ENCODE assay signal across 32 cellular contexts in genomic region chr11:94729352-94729751, GRCh38.
"Had no signal": no experiment of that assay in that cellular context is flagged by ENCODE, and none has a peak within 500 bp of the region (broad histone marks: within the 10 kb centered on the region; RNA-seq: fewer than 3 reads in every experiment).

No MANE protein-coding gene starts in this region.

- ATAC-seq: activated CD8-positive, alpha-beta memory T cell treated with anti-CD3 and anti-CD28 coated beads, Interleukin-2, amount 10 ng/mL, durations not matched to agents 7 days and 5 days; activated naive CD8-positive, alpha-beta T cell treated with anti-CD3 and anti-CD28 coated beads, Interleukin-2, amount 50 U/mL, for 24 hours had no signal

- DNase-seq: activated CD4-positive, alpha-beta memory T cell treated with anti-CD3 and anti-CD28 coated beads, Interleukin-2, amount 10 ng/mL, durations not matched to agents 7 days and 5 days; activated CD4-positive, alpha-beta T cell treated with anti-CD3 and anti-CD28 coated beads for 1 hour; activated CD4-positive, alpha-beta T cell treated with anti-CD3 and anti-CD28 coated beads for 48 hours; activated CD4-positive, CD25-positive, alpha-beta regulatory T cell; activated CD8-positive, alpha-beta memory T cell treated with anti-CD3 and anti-CD28 coated beads for 24 hours; activated CD8-positive, alpha-beta memory T cell treated with anti-CD3 and anti-CD28 coated beads, Interleukin-2, amount 10 ng/mL, durations not matched to agents 7 days and 5 days; activated CD8-positive, alpha-beta memory T cell treated with anti-CD3 and anti-CD28 coated beads, Interleukin-2, amount 50 U/mL, for 48 hours; activated effector memory CD4-positive, alpha-beta T cell treated with Interleukin-2 at 50 U/mL for 16 hours; activated naive CD4-positive, alpha-beta T cell treated with anti-CD3 and anti-CD28 coated beads, Interleukin-2, amount 10 ng/mL, durations not matched to agents 7 days and 5 days; activated naive CD8-positive, alpha-beta T cell treated with anti-CD3 and anti-CD28 coated beads, Interleukin-2, amount 50 U/mL, for 24 hours; activated T-cell treated with anti-CD3 and anti-CD28 coated beads, Interleukin-2, amount 50 U/mL, for 48 hours; brain microvascular endothelial cell; Kasumi-1; MM.1S; MV-4-11; NCI-H1092; NCI-H1436 treated with DMSO at 0.1 percent for 48 hours; NCI-H187; NCI-H2029 treated with DMSO at 0.1 percent for 48 hours; NCI-H2107; NCI-H2171; NCI-H510A; NCI-H526; NCI-H748 treated with DMSO at 0.1 percent for 48 hours; NK-92 treated with Interleukin-12 subunit alpha and Interleukin-12 subunit beta, amount 100 ng/mL, for 24 hours; PC-9; Right ventricle myocardium superior; T1000; WERI-Rb-1 had no signal

- H3K36me3 ChIP-seq: brain microvascular endothelial cell, cardiac muscle cell, WERI-Rb-1 had no signal

- H2AFZ ChIP-seq: PC-9 had no signal

- H3K27ac ChIP-seq: brain microvascular endothelial cell, cardiac muscle cell, RWPE1, WERI-Rb-1 had no signal

- H3K27me3 ChIP-seq: brain microvascular endothelial cell had no signal

- H3K4me3 ChIP-seq: cardiac muscle cell, PC-9 had no signal

- FAIRE-seq: RCC 7860 had no signal
